ENCODE assay signal across 1 cellular context in genomic region chr19:44847144-44848035, GRCh38.
TF ChIP-seq lines count a peak whose summit lies in the region.

No MANE protein-coding gene starts in this region.

TF ChIP-seq in K562, 482 proteins besides CTCF, POLR2A, EP300 and RAD21 (continued from another document and continues in another):
- TF ChIP-seq ZBTB40 (IDR thresholded peaks at IDR 0.05) = 0 out of 2 replicates have a peak, but pooled peaks have one; percentile 50
- no peak for TF ChIP-seq ZBTB40 (CRISPR knock-in tag; IDR thresholded peaks at IDR 0.05)
- TF ChIP-seq USF2 (CRISPR knock-in tag; IDR thresholded peaks at IDR 0.05) = no peak
- TF ChIP-seq BRF1 (IDR thresholded peaks at IDR 0.05; ENCODE audit: borderline replicate concordance, extremely low read depth, insufficient read length) = no peak
- no peak for TF ChIP-seq HNRNPLL (IDR thresholded peaks at IDR 0.05; ENCODE audit: low read depth, low read length, poor library complexity, severe bottlenecking)
- TF ChIP-seq EP400 (IDR thresholded peaks at IDR 0.05) = no peak
- TF ChIP-seq HDAC8 (tag; IDR thresholded peaks at IDR 0.05) = no peak
- no peak for TF ChIP-seq RB1 (IDR thresholded peaks at IDR 0.05; ENCODE audit: low read depth)
- no peak for TF ChIP-seq TEAD1 (CRISPR knock-in tag; IDR thresholded peaks at IDR 0.05)
- TF ChIP-seq TAL1 (IDR thresholded peaks at IDR 0.05) = no peak
- TF ChIP-seq NEUROD1 (IDR thresholded peaks at IDR 0.05; ENCODE audit: borderline replicate concordance, low read depth, low read length, partially characterized antibody) = no peak
- TF ChIP-seq TSHZ1 (CRISPR knock-in tag; IDR thresholded peaks at IDR 0.05) = no peak
- no peak for TF ChIP-seq KDM1A (IDR thresholded peaks at IDR 0.05)
- TF ChIP-seq PHTF2 (CRISPR knock-in tag; IDR thresholded peaks at IDR 0.05) = no peak
- TF ChIP-seq PRMT5 (CRISPR knock-in tag; IDR thresholded peaks at IDR 0.05) = no peak
- TF ChIP-seq ZNF143 (CRISPR knock-in tag; IDR thresholded peaks at IDR 0.05) = no peak
- no peak for TF ChIP-seq FOXJ2 (tag; IDR thresholded peaks at IDR 0.05)
- no peak; a peak in 1 of 4 replicates for TF ChIP-seq SIN3A (IDR thresholded peaks at IDR 0.05; ENCODE audit: borderline replicate concordance in 2 of 2, control insufficient read depth in 1 of 2, low read depth in 2 of 2, low read length in 2 of 2)
- TF ChIP-seq NELFE (IDR thresholded peaks at IDR 0.05; ENCODE audit: insufficient read depth, insufficient read length) = no peak
- TF ChIP-seq ZNF609 (CRISPR knock-in tag; IDR thresholded peaks at IDR 0.05; ENCODE audit: borderline replicate concordance) = no peak
- no peak for TF ChIP-seq ZNF740 (CRISPR knock-in tag; IDR thresholded peaks at IDR 0.05)
- no peak for TF ChIP-seq ZNF740 (tag; IDR thresholded peaks at IDR 0.05)
- peak; percentile 66 for TF ChIP-seq CXXC5 (CRISPR knock-in tag; IDR thresholded peaks at IDR 0.05)
- TF ChIP-seq TCF15 (CRISPR knock-in tag; IDR thresholded peaks at IDR 0.05) = no peak
- TF ChIP-seq MAZ (CRISPR knock-in tag; conservative IDR thresholded peaks at IDR 0.05 in 1 of 2, IDR thresholded peaks at IDR 0.05 in 1 of 2) = peak; percentile 77 to 82
- no peak for TF ChIP-seq RBM22 (IDR thresholded peaks at IDR 0.05; ENCODE audit: low read depth, low read length, poor library complexity, severe bottlenecking)
- no peak for TF ChIP-seq ZNF75A (CRISPR knock-in tag; IDR thresholded peaks at IDR 0.05)
- TF ChIP-seq ESRRB (CRISPR knock-in tag; IDR thresholded peaks at IDR 0.05; ENCODE audit: borderline replicate concordance) = no peak
- peak; percentile 62 for TF ChIP-seq POLR2G (IDR thresholded peaks at IDR 0.05; ENCODE audit: low read depth, low read length)
- TF ChIP-seq VEZF1 (CRISPR knock-in tag; IDR thresholded peaks at IDR 0.05) = peak; percentile 83
- no peak for TF ChIP-seq NFE2 (IDR thresholded peaks at IDR 0.05; ENCODE audit: low read depth)
- no peak for TF ChIP-seq CBX3 (IDR thresholded peaks at IDR 0.05; ENCODE audit: borderline replicate concordance in 1 of 2, low read length in 2 of 2)
- TF ChIP-seq ZNF707 (CRISPR knock-in tag; conservative IDR thresholded peaks at IDR 0.05) = no peak
- no peak for TF ChIP-seq SRSF9 (IDR thresholded peaks at IDR 0.05; ENCODE audit: borderline replicate concordance, low read depth, low read length)
- TF ChIP-seq HNRNPL (IDR thresholded peaks at IDR 0.05; ENCODE audit: low read depth, low read length) = no peak
- no peak for TF ChIP-seq GTF3C2 (IDR thresholded peaks at IDR 0.05; ENCODE audit: borderline replicate concordance, extremely low read depth, insufficient read length)
